Comparison of ENCODE assay signal across 1 cellular context in the genomic region with DNA sequence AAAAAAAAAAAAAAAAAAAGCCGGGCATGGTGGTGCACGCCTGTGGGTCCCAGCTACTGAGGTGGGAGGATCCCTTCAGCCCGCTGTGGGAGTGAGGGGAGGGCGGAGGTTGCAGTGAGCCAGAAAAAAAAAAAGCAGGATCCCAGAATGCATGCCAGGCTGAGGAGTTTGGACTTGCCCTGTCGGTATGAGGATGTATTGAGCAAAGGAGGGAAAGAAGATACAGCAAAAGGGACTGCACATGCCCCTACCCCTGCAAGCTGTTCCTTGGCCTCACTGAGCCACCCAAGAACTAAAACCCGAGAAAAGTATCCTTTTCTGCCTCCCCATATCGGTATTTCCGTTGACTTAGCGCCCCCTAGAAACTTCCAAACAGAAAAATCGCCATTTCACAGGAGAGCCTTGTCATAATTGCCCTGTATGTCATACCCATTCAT.
TF ChIP-seq lines count a peak whose summit lies in the region.

No MANE protein-coding gene starts in this region.

TF ChIP-seq in GM23338, 12 proteins besides CTCF, POLR2A, EP300 and RAD21 (continued from another document):
- TF ChIP-seq, protein P1, sequence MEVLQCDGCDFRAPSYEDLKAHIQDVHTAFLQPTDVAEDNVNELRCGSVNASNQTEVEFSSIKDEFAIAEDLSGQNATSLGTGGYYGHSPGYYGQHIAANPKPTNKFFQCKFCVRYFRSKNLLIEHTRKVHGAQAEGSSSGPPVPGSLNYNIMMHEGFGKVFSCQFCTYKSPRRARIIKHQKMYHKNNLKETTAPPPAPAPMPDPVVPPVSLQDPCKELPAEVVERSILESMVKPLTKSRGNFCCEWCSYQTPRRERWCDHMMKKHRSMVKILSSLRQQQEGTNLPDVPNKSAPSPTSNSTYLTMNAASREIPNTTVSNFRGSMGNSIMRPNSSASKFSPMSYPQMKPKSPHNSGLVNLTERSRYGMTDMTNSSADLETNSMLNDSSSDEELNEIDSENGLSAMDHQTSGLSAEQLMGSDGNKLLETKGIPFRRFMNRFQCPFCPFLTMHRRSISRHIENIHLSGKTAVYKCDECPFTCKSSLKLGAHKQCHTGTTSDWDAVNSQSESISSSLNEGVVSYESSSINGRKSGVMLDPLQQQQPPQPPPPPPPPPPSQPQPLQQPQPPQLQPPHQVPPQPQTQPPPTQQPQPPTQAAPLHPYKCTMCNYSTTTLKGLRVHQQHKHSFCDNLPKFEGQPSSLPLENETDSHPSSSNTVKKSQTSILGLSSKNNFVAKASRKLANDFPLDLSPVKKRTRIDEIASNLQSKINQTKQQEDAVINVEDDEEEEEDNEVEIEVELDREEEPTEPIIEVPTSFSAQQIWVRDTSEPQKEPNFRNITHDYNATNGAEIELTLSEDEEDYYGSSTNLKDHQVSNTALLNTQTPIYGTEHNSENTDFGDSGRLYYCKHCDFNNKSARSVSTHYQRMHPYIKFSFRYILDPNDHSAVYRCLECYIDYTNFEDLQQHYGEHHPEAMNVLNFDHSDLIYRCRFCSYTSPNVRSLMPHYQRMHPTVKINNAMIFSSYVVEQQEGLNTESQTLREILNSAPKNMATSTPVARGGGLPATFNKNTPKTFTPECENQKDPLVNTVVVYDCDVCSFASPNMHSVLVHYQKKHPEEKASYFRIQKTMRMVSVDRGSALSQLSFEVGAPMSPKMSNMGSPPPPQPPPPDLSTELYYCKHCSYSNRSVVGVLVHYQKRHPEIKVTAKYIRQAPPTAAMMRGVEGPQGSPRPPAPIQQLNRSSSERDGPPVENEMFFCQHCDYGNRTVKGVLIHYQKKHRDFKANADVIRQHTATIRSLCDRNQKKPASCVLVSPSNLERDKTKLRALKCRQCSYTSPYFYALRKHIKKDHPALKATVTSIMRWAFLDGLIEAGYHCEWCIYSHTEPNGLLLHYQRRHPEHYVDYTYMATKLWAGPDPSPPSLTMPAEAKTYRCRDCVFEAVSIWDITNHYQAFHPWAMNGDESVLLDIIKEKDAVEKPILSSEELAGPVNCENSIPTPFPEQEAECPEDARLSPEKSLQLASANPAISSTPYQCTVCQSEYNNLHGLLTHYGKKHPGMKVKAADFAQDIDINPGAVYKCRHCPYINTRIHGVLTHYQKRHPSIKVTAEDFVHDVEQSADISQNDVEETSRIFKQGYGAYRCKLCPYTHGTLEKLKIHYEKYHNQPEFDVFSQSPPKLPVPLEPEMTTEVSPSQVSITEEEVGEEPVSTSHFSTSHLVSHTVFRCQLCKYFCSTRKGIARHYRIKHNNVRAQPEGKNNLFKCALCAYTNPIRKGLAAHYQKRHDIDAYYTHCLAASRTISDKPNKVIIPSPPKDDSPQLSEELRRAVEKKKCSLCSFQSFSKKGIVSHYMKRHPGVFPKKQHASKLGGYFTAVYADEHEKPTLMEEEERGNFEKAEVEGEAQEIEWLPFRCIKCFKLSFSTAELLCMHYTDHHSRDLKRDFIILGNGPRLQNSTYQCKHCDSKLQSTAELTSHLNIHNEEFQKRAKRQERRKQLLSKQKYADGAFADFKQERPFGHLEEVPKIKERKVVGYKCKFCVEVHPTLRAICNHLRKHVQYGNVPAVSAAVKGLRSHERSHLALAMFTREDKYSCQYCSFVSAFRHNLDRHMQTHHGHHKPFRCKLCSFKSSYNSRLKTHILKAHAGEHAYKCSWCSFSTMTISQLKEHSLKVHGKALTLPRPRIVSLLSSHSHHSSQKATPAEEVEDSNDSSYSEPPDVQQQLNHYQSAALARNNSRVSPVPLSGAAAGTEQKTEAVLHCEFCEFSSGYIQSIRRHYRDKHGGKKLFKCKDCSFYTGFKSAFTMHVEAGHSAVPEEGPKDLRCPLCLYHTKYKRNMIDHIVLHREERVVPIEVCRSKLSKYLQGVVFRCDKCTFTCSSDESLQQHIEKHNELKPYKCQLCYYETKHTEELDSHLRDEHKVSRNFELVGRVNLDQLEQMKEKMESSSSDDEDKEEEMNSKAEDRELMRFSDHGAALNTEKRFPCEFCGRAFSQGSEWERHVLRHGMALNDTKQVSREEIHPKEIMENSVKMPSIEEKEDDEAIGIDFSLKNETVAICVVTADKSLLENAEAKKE (CRISPR knock-in tag; IDR thresholded peaks at IDR 0.05), result no peak
- TF ChIP-seq NANOG (IDR thresholded peaks at IDR 0.05; ENCODE audit: borderline replicate concordance) (no peak), STAT1 (IDR thresholded peaks at IDR 0.05; ENCODE audit: unreplicated experiment) (no peak), JUNB (IDR thresholded peaks at IDR 0.05; ENCODE audit: unreplicated experiment) (no peak), EZH2phosphoT487 (IDR thresholded peaks at IDR 0.05; ENCODE audit: unreplicated experiment) (no peak), EZH2 (IDR thresholded peaks at IDR 0.05; ENCODE audit: low read depth, unreplicated experiment) (no peak), CREB1 (CRISPR knock-in tag; IDR thresholded peaks at IDR 0.05; ENCODE audit: low read depth) (no peak)
- TF ChIP-seq, protein P2, sequence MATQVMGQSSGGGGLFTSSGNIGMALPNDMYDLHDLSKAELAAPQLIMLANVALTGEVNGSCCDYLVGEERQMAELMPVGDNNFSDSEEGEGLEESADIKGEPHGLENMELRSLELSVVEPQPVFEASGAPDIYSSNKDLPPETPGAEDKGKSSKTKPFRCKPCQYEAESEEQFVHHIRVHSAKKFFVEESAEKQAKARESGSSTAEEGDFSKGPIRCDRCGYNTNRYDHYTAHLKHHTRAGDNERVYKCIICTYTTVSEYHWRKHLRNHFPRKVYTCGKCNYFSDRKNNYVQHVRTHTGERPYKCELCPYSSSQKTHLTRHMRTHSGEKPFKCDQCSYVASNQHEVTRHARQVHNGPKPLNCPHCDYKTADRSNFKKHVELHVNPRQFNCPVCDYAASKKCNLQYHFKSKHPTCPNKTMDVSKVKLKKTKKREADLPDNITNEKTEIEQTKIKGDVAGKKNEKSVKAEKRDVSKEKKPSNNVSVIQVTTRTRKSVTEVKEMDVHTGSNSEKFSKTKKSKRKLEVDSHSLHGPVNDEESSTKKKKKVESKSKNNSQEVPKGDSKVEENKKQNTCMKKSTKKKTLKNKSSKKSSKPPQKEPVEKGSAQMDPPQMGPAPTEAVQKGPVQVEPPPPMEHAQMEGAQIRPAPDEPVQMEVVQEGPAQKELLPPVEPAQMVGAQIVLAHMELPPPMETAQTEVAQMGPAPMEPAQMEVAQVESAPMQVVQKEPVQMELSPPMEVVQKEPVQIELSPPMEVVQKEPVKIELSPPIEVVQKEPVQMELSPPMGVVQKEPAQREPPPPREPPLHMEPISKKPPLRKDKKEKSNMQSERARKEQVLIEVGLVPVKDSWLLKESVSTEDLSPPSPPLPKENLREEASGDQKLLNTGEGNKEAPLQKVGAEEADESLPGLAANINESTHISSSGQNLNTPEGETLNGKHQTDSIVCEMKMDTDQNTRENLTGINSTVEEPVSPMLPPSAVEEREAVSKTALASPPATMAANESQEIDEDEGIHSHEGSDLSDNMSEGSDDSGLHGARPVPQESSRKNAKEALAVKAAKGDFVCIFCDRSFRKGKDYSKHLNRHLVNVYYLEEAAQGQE (IDR thresholded peaks at IDR 0.05; ENCODE audit: unreplicated experiment), result no peak
- TF ChIP-seq, protein P3, sequence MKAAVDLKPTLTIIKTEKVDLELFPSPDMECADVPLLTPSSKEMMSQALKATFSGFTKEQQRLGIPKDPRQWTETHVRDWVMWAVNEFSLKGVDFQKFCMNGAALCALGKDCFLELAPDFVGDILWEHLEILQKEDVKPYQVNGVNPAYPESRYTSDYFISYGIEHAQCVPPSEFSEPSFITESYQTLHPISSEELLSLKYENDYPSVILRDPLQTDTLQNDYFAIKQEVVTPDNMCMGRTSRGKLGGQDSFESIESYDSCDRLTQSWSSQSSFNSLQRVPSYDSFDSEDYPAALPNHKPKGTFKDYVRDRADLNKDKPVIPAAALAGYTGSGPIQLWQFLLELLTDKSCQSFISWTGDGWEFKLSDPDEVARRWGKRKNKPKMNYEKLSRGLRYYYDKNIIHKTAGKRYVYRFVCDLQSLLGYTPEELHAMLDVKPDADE (IDR thresholded peaks at IDR 0.05), result no peak
